ENCODE assay signal across 7 cellular contexts in genomic region chr22:24951942-24952836, GRCh38. TPM values are rescaled to one million over a fixed set of nuclear protein-coding genes. Genes with fewer than 3 reads are reported as not detected.
DNase-seq lines count a peak whose midpoint lies in the region; ATAC-seq and TF ChIP-seq lines count a peak whose summit lies in the region.

Gene KIAA1671 (plus strand): TSS chr22:24952716. CDS start chr22:25028000, 75,284 bp downstream.

- 2 to 3% methylated on average over 58 to 71 of the region's 71 CpGs for WGBS in esophagus, 2 donors

- peak within 1 kb of the TSS; percentile 93 for H3K9ac ChIP-seq in mucosa of stomach (ENCODE audit: low read length)

- H3K36me3 ChIP-seq in esophagus (ENCODE audit: control insufficient read depth in 2 of 2, insufficient read depth in 2 of 2, low read length in 1 of 2) (no peaks in the 10 kb centered on the region), mucosa of stomach (ENCODE audit: control insufficient read depth, insufficient read depth, low read length) (no peaks in the 10 kb centered on the region)

- H3K36me3 Mint-ChIP-seq in activated T-cell treated with anti-CD3 and anti-CD28 coated beads, Interleukin-2, amount 50 U/mL, for 4 hours (ENCODE audit: insufficient read depth): no peaks in the 10 kb centered on the region

- H3K9me3 ChIP-seq in esophagus (ENCODE audit: control insufficient read depth in 2 of 2, insufficient read depth in 1 of 2, low read depth in 1 of 2, low read length in 1 of 2) (no peaks in the 10 kb centered on the region), mucosa of stomach (ENCODE audit: control insufficient read depth, low read length) (no peaks in the 10 kb centered on the region)

- peak within 1 kb of the TSS; percentile 79 for H3K4me3 Mint-ChIP-seq in activated T-cell treated with anti-CD3 and anti-CD28 coated beads, Interleukin-2, amount 50 U/mL, for 4 hours

- H3K27me3 ChIP-seq in esophagus (ENCODE audit: control insufficient read depth in 1 of 2, insufficient read depth in 2 of 2, low read length in 2 of 2) (no peaks in the 10 kb centered on the region), mucosa of stomach (ENCODE audit: control insufficient read depth, insufficient read depth, low read length) (peaks cover 2% of the 10 kb centered on the region)

- peak within 1 kb of the TSS; percentile 75 to 92 for H3K27ac ChIP-seq in esophagus (ENCODE audit: low read depth in 2 of 2, low read length in 1 of 2)

- ATAC-seq in GM18517 (IDR thresholded peaks at IDR 0.05; ENCODE audit: unreplicated experiment): peak; percentile 66
- peak; percentile 98 for ATAC-seq in activated T-cell treated with anti-CD3 and anti-CD28 coated beads, Interleukin-2, amount 50 U/mL, for 4 hours

- DNase-seq in HT1080 (ENCODE audit: low read depth): peak; percentile 72
- peak; percentile 82 for DNase-seq in activated T-cell treated with anti-CD3 and anti-CD28 coated beads, Interleukin-2, amount 50 U/mL, for 4 hours
- peak; percentile 62 to 63 for DNase-seq in stimulated activated CD8-positive, alpha-beta memory T cell treated with anti-CD3 and anti-CD28 coated beads, Interleukin-4, amount 100 ng/mL, for 4 hours (ENCODE audit: low read depth in 2 of 2, low spot score in 1 of 2)

- peaks cover 61% of the 10 kb centered on the region for H3K27me3 Mint-ChIP-seq in activated T-cell treated with anti-CD3 and anti-CD28 coated beads, Interleukin-2, amount 50 U/mL, for 4 hours (ENCODE audit: low read depth)

- peak within 1 kb of the TSS; percentile 76 to 81 for H3K4me3 ChIP-seq in esophagus (ENCODE audit: low read depth in 1 of 2, low read length in 2 of 2)
- H3K4me3 ChIP-seq in mucosa of stomach (ENCODE audit: low read length): peak within 1 kb of the TSS; percentile 77

- peaks cover 17% of the 10 kb centered on the region for H3K4me1 Mint-ChIP-seq in activated T-cell treated with anti-CD3 and anti-CD28 coated beads, Interleukin-2, amount 50 U/mL, for 4 hours (ENCODE audit: low read depth)

- no peaks in the 10 kb centered on the region for H3K9me3 Mint-ChIP-seq in activated T-cell treated with anti-CD3 and anti-CD28 coated beads, Interleukin-2, amount 50 U/mL, for 4 hours

- H3K4me1 ChIP-seq in esophagus (ENCODE audit: control insufficient read depth in 2 of 2, insufficient read depth in 2 of 2, low read length in 1 of 2) (peaks cover 0 to 8% of the 10 kb centered on the region in 2 donors), mucosa of stomach (ENCODE audit: control insufficient read depth, insufficient read depth, low read length) (peaks cover 20% of the 10 kb centered on the region)

TF ChIP-seq in PFSK-1, 5 proteins besides CTCF, POLR2A, EP300 and RAD21:
- TF ChIP-seq REST (IDR thresholded peaks at IDR 0.05; ENCODE audit: insufficient read depth in 1 of 2, low read depth in 2 of 2, low read length in 2 of 2) (no peak), FOXP2 (optimal IDR thresholded peaks at IDR 0.05; ENCODE audit: borderline replicate concordance, extremely low read depth, extremely low read length, insufficient read depth) (peak; percentile 86), POLR2AphosphoS5 (IDR thresholded peaks at IDR 0.05; ENCODE audit: low read depth, low read length) (no peak)

RNA-seq across cellular contexts. Expression of gene KIAA1671, which starts in this region (rescaled TPM):
- 9.8 and 12.8 TPM in 2 replicates for total RNA-seq in HT1080 (2014; rRNA removed; shearing (Covaris generic))
- 6.9 and 7.1 TPM in 2 replicates for polyA plus RNA-seq in HT1080 (2015; cell fraction: cytosol; rRNA removed)
- polyA plus RNA-seq in HT1080 (2015; cell fraction: nucleus; rRNA removed): 50.6 and 62.4 TPM in 2 replicates
- 10.9 TPM for polyA plus RNA-seq in PFSK-1 (2012; ENCODE audit: insufficient read length, low read depth)
- 1 to 10 TPM; 4.0 to 9.7 (median 7.3) TPM for total RNA-seq in activated T-cell treated with anti-CD3 and anti-CD28 coated beads, Interleukin-2, amount 50 U/mL, for 4 hours
- 10 to 100 TPM; 14.2 to 17.7 TPM for polyA plus RNA-seq in esophagus

Comparison
In these comparisons a context has a peak if more than half of its experiments do, and no peak if none do; other contexts are left out.
1. Peak in every context shown above with its lines: DNase-seq, ATAC-seq, H3K4me3 ChIP-seq and H3K27ac ChIP-seq.